8 cellular contexts compared by ENCODE assay signal in genomic region chr1:10980094-10980577, GRCh38. TPM values are rescaled to one million over a fixed set of nuclear protein-coding genes. Genes with fewer than 3 reads are reported as not detected.
DNase-seq lines count a peak whose midpoint lies in the region; ATAC-seq and TF ChIP-seq lines count a peak whose summit lies in the region.

No MANE protein-coding gene starts in this region.

- H3K9me3 Mint-ChIP-seq in activated naive CD4-positive, alpha-beta T cell treated with anti-CD3 and anti-CD28 coated beads, Interleukin-2, amount 50 U/mL, for 72 hours: no peaks in the 10 kb centered on the region

- H3K4me3 ChIP-seq in fibroblast of mammary gland (ENCODE audit: control insufficient read depth, low read depth, low read length) (no peak overlapping the region), mucosa of rectum (ENCODE audit: low read length in 2 of 2) (peak overlapping the region; percentile 14 to 59)

- peaks cover 10 to 23% of the 10 kb centered on the region in 2 donors for H3K4me1 ChIP-seq in mucosa of rectum (ENCODE audit: control insufficient read depth in 2 of 2, insufficient read depth in 2 of 2, low read length in 2 of 2)

- no peak for ATAC-seq in activated naive CD4-positive, alpha-beta T cell treated with anti-CD3 and anti-CD28 coated beads, Interleukin-2, amount 50 U/mL, for 72 hours
- ATAC-seq in GM19455 (IDR thresholded peaks at IDR 0.05; ENCODE audit: unreplicated experiment) (no peak), HG02610 (IDR thresholded peaks at IDR 0.05; ENCODE audit: unreplicated experiment) (no peak)

- no peaks in the 10 kb centered on the region for H3K27me3 ChIP-seq in mucosa of rectum (ENCODE audit: control insufficient read depth in 2 of 2, insufficient read depth in 2 of 2, low read length in 2 of 2)

- H3K9me3 ChIP-seq in mucosa of rectum (ENCODE audit: control insufficient read depth in 2 of 2, low read length in 2 of 2): no peaks in the 10 kb centered on the region

- no peak overlapping the region for H3K27ac Mint-ChIP-seq in activated naive CD4-positive, alpha-beta T cell treated with anti-CD3 and anti-CD28 coated beads, Interleukin-2, amount 50 U/mL, for 72 hours

- H3K27ac ChIP-seq in mucosa of rectum (ENCODE audit: low read depth in 2 of 2, low read length in 2 of 2): peak overlapping the region in 1 of 2 donors; percentile 11

- H3K36me3 Mint-ChIP-seq in activated naive CD4-positive, alpha-beta T cell treated with anti-CD3 and anti-CD28 coated beads, Interleukin-2, amount 50 U/mL, for 72 hours: no peaks in the 10 kb centered on the region

- no peaks in the 10 kb centered on the region for H3K36me3 ChIP-seq in mucosa of rectum (ENCODE audit: control insufficient read depth in 2 of 2, insufficient read depth in 2 of 2, low read length in 2 of 2)

- DNase-seq in AG09319 (ENCODE audit: extremely low read depth, low read depth) (peak; percentile 71), NCI-H510A (lab: John Stamatoyannopoulos, UW) (peak; percentile 78), fibroblast of mammary gland (ENCODE audit: low read depth) (peak; percentile 33), NCI-H82 treated with DMSO at 0.1 percent for 48 hours (lab: John Stamatoyannopoulos, UW; ENCODE audit: unreplicated experiment) (no peak)
- no peak for DNase-seq in activated naive CD4-positive, alpha-beta T cell treated with anti-CD3 and anti-CD28 coated beads, Interleukin-2, amount 50 U/mL, for 72 hours (ENCODE audit: low spot score in 2 of 2)

- peak overlapping the region in 1 of 2 donors; percentile 6 for H3K9ac ChIP-seq in mucosa of rectum (ENCODE audit: low read depth in 1 of 2, low read length in 2 of 2)

- peak; percentile 53 for TF ChIP-seq CTCF in AG09319 (IDR thresholded peaks at IDR 0.05; ENCODE audit: low read depth, low read length)
- TF ChIP-seq CTCF in fibroblast of mammary gland (conservative IDR thresholded peaks at IDR 0.05; ENCODE audit: control insufficient read depth, insufficient read depth, low read depth, low read length): peak; percentile 11

RNA-seq across cellular contexts. Expression of gene TARDBP, which starts 32.3 kb away (rescaled TPM):
- 100 to 1,000 TPM; 132 to 168 TPM for total RNA-seq in activated naive CD4-positive, alpha-beta T cell treated with anti-CD3 and anti-CD28 coated beads, Interleukin-2, amount 50 U/mL, for 72 hours

Comparison
In these comparisons a context has a peak if more than half of its experiments do, and no peak if none do; other contexts are left out.
1. DNase-seq: peak in AG09319 (single experiment), NCI-H510A (single experiment) and fibroblast of mammary gland (single experiment); none in NCI-H82 treated with DMSO at 0.1 percent for 48 hours (single experiment) and activated naive CD4-positive, alpha-beta T cell treated with anti-CD3 and anti-CD28 coated beads, Interleukin-2, amount 50 U/mL, for 72 hours (0 of 2).